18 cellular contexts compared by ENCODE assay signal in genomic region chr14:85468815-85469214, GRCh38.
DNase-seq lines count a peak whose midpoint lies in the region; ATAC-seq, FAIRE-seq and TF ChIP-seq lines count a peak whose summit lies in the region.
"Had no signal": no experiment of that assay in that cellular context is flagged by ENCODE, and none has a peak within 500 bp of the region (broad histone marks: within the 10 kb centered on the region; RNA-seq: fewer than 3 reads in every experiment).

No MANE protein-coding gene starts in this region.

- TF ChIP-seq CTCF in mammary epithelial cell (conservative IDR thresholded peaks at IDR 0.05 in 1 of 2, IDR thresholded peaks at IDR 0.05 in 1 of 2; ENCODE audit: extremely low read depth in 1 of 2, insufficient read depth in 1 of 2, low read depth in 1 of 2, low read length in 2 of 2) (no peak), breast epithelium (IDR thresholded peaks at IDR 0.05) (no peak), astrocyte (IDR thresholded peaks at IDR 0.05; ENCODE audit: insufficient read depth, low read depth, low read length) (no peak), keratinocyte (optimal IDR thresholded peaks at IDR 0.05 in 1 of 3, IDR thresholded peaks at IDR 0.05 in 1 of 3, conservative IDR thresholded peaks at IDR 0.05 in 1 of 3; ENCODE audit: extremely low read depth in 1 of 3, insufficient read depth in 2 of 3, low read length in 3 of 3) (no peak)

- no peaks in the 10 kb centered on the region for H3K27me3 ChIP-seq in mammary epithelial cell (ENCODE audit: insufficient read depth, low read length)
- no peaks in the 10 kb centered on the region for H3K27me3 ChIP-seq in breast epithelium
- H3K27me3 ChIP-seq in astrocyte (ENCODE audit: insufficient read depth, low read length): no peaks in the 10 kb centered on the region
- H3K27me3 ChIP-seq in keratinocyte (ENCODE audit: control insufficient read depth, extremely low read depth, insufficient read depth, low read length): no peaks in the 10 kb centered on the region
- H3K27me3 ChIP-seq: SJCRH30 had no signal

- peaks cover 44% of the 10 kb centered on the region for H3K4me1 Mint-ChIP-seq in astrocyte (ENCODE audit: low read depth, unreplicated experiment)

- H3K4me3 ChIP-seq in mammary epithelial cell (replicated peaks in 1 of 3; ENCODE audit: insufficient read depth in 1 of 3, low read depth in 2 of 3, low read length in 3 of 3) (no peak overlapping the region), breast epithelium (no peak overlapping the region), astrocyte (ENCODE audit: insufficient read depth, low read depth, low read length) (no peak overlapping the region), keratinocyte (ENCODE audit: control insufficient read depth in 2 of 3, extremely low read depth in 1 of 3, insufficient read depth in 2 of 3, low read depth in 1 of 3, low read length in 3 of 3) (no peak overlapping the region)
- H3K4me3 ChIP-seq: PC-9, SJCRH30 had no signal

- no peaks in the 10 kb centered on the region for H3K36me3 ChIP-seq in mammary epithelial cell (ENCODE audit: insufficient read depth, low read length)
- H3K36me3 ChIP-seq in breast epithelium: no peaks in the 10 kb centered on the region
- H3K36me3 ChIP-seq in astrocyte (ENCODE audit: insufficient read depth, low read length): no peaks in the 10 kb centered on the region
- no peaks in the 10 kb centered on the region for H3K36me3 ChIP-seq in keratinocyte (ENCODE audit: control insufficient read depth in 2 of 2, extremely low read depth in 1 of 2, insufficient read depth in 2 of 2, low read length in 2 of 2)
- H3K36me3 ChIP-seq: SJCRH30 had no signal

- no TSS peak for BruUV-seq in mammary epithelial cell (replicated peaks; lab: Mats Ljungman, UMichigan)

- H3K4me2 ChIP-seq in mammary epithelial cell (ENCODE audit: insufficient read depth, low read depth, low read length) (peak overlapping the region; percentile 10), astrocyte (ENCODE audit: low read length) (no peak overlapping the region), keratinocyte (ENCODE audit: control insufficient read depth, extremely low read depth, insufficient read depth, low read depth, low read length) (peak overlapping the region; percentile 55)
- H3K4me2 ChIP-seq: PC-9 had no signal

- no peaks in the 10 kb centered on the region for H3K36me3 Mint-ChIP-seq in astrocyte (ENCODE audit: low read depth, unreplicated experiment)
- H3K36me3 Mint-ChIP-seq: CD8-positive, alpha-beta T cell had no signal

- peak overlapping the region; percentile 85 for H2AFZ ChIP-seq in mammary epithelial cell (ENCODE audit: low read depth, low read length)
- H2AFZ ChIP-seq in astrocyte (ENCODE audit: low read depth, low read length): no peak overlapping the region
- H2AFZ ChIP-seq in keratinocyte (ENCODE audit: control insufficient read depth, low read length): peak overlapping the region; percentile 80
- H2AFZ ChIP-seq: PC-9 had no signal

- H3K27me3 Mint-ChIP-seq in astrocyte (ENCODE audit: low read depth, unreplicated experiment): no peaks in the 10 kb centered on the region

- FAIRE-seq in astrocyte (lab: Jason Lieb, UNC): no peak
- FAIRE-seq in keratinocyte (lab: Jason Lieb, UNC): peak; percentile 93
- FAIRE-seq: A204.1 had no signal

- ATAC-seq in HG03280 (IDR thresholded peaks at IDR 0.05; ENCODE audit: unreplicated experiment): no peak
- no peak for ATAC-seq in HG03469 (IDR thresholded peaks at IDR 0.05; ENCODE audit: unreplicated experiment)
- ATAC-seq: CD8-positive, alpha-beta T cell had no signal

- no peaks in the 10 kb centered on the region for H4K20me1 ChIP-seq in mammary epithelial cell (ENCODE audit: insufficient read depth, low read length)
- no peaks in the 10 kb centered on the region for H4K20me1 ChIP-seq in astrocyte (ENCODE audit: insufficient read depth, low read length)
- no peaks in the 10 kb centered on the region for H4K20me1 ChIP-seq in keratinocyte (ENCODE audit: control insufficient read depth, extremely low read depth, insufficient read depth, low read length)

- H3K27ac Mint-ChIP-seq in astrocyte (ENCODE audit: unreplicated experiment): peak overlapping the region; percentile 55
- H3K27ac Mint-ChIP-seq: CD8-positive, alpha-beta T cell had no signal

- CTCF ChIA-PET in mammary epithelial cell (lab: Charles Lee; ENCODE audit: low non-redundant PET): no interaction called here

- dilution Hi-C loops in mammary epithelial cell (cut with HindIII; ENCODE audit: low sequenced_read_pairs) (no loop called here), keratinocyte (cut with MboI; ENCODE audit: extremely low pct_ligation_motif_present, low sequenced_read_pairs) (no loop called here)

- peak; percentile 69 for DNase-seq in mammary epithelial cell
- no peak for DNase-seq in breast epithelium (ENCODE audit: low spot score in 2 of 2)
- no peak for DNase-seq in astrocyte (ENCODE audit: low read depth)
- DNase-seq in keratinocyte (ENCODE audit: low read depth, low spot score): peak; percentile 59
- DNase-seq in ureter (ENCODE audit: low spot score): peak; percentile 47
- DNase-seq in DMS79 (lab: John Stamatoyannopoulos, UW): no peak
- DNase-seq: CD8-positive, alpha-beta T cell; DMS79 treated with DMSO at 0.1 percent for 48 hours; KBM-7; NCI-H1436; NCI-H1930; NCI-H526; PC-9; SJCRH30; SW 1271 had no signal

- H3K4me1 ChIP-seq in mammary epithelial cell (ENCODE audit: insufficient read depth, low read length) (peaks cover 21% of the 10 kb centered on the region), breast epithelium (no peaks in the 10 kb centered on the region), astrocyte (ENCODE audit: insufficient read depth, low read length) (peaks cover 21% of the 10 kb centered on the region), keratinocyte (ENCODE audit: control insufficient read depth, extremely low read depth, insufficient read depth, low read length) (peaks cover 11% of the 10 kb centered on the region)

- no peaks in the 10 kb centered on the region for H3K9me3 Mint-ChIP-seq in astrocyte (ENCODE audit: unreplicated experiment)
- H3K9me3 Mint-ChIP-seq: CD8-positive, alpha-beta T cell had no signal

- in situ Hi-C loops in mammary epithelial cell (cut with MboI; ENCODE audit: low sequenced_read_pairs in 2 of 2): no loop called here

- no peak overlapping the region for H3K4me3 Mint-ChIP-seq in astrocyte (ENCODE audit: unreplicated experiment)
- H3K4me3 Mint-ChIP-seq: CD8-positive, alpha-beta T cell had no signal

- H3K9ac ChIP-seq in mammary epithelial cell (ENCODE audit: insufficient read depth, low read length) (no peak overlapping the region), astrocyte (ENCODE audit: low read length) (no peak overlapping the region), keratinocyte (ENCODE audit: control insufficient read depth, extremely low read depth, insufficient read depth, low read length) (no peak overlapping the region)

- no peaks in the 10 kb centered on the region for H3K79me2 ChIP-seq in mammary epithelial cell (ENCODE audit: insufficient read depth, low read length)
- no peaks in the 10 kb centered on the region for H3K79me2 ChIP-seq in astrocyte (ENCODE audit: insufficient read depth, low read length)
- H3K79me2 ChIP-seq in keratinocyte (ENCODE audit: control insufficient read depth, insufficient read depth, low read length): no peaks in the 10 kb centered on the region

- H3K9me1 ChIP-seq in keratinocyte (ENCODE audit: control insufficient read depth, extremely low read depth, insufficient read depth, low read length): no peaks in the 10 kb centered on the region

- H3K27ac ChIP-seq in mammary epithelial cell (ENCODE audit: insufficient read depth, low read depth, low read length) (peak overlapping the region; percentile 30), breast epithelium (no peak overlapping the region), astrocyte (ENCODE audit: low read depth, low read length) (no peak overlapping the region), keratinocyte (ENCODE audit: control insufficient read depth, insufficient read depth, low read length) (peak overlapping the region; percentile 30)
- H3K27ac ChIP-seq: PC-9, SJCRH30 had no signal

- 11% methylated on average over 2 of the region's 2 CpGs for WGBS in mammary epithelial cell (ENCODE audit: low coverage, missing lambda C conversion rate)

- H3K9me3 ChIP-seq in mammary epithelial cell (replicated peaks; ENCODE audit: insufficient read depth, low read length) (no peaks in the 10 kb centered on the region), breast epithelium (no peaks in the 10 kb centered on the region), astrocyte (ENCODE audit: insufficient read depth, low read depth, low read length) (no peaks in the 10 kb centered on the region), keratinocyte (ENCODE audit: control insufficient read depth, low read depth, low read length) (no peaks in the 10 kb centered on the region)
- H3K9me3 ChIP-seq: SJCRH30 had no signal

- intact Hi-C loops in mammary epithelial cell (cut with micrococcal nuclease) (loop anchor here (5.0 kb wide), 1 partner anchor 58 kb away; no protein-coding TSS in a partner anchor), breast epithelium (cut with DNase I; ENCODE audit: low total_unique reads) (no loop called here)

- no peak for TF ChIP-seq POLR2A in breast epithelium (IDR thresholded peaks at IDR 0.05)

Comparison
In these comparisons a context has a peak if more than half of its experiments do, and no peak if none do; other contexts are left out.
1. DNase-seq: peak in mammary epithelial cell (single experiment), keratinocyte (single experiment) and ureter (single experiment); none in breast epithelium (0 of 2), astrocyte (single experiment) and DMS79 (single experiment).
2. H3K27ac ChIP-seq: peak in mammary epithelial cell (single experiment) and keratinocyte (single experiment); none in breast epithelium (0 of 2) and astrocyte (single experiment).